In genomic region chr15:53378096-53378620, GRCh38 we compare ENCODE assay signal across 13 cellular contexts.
DNase-seq lines count a peak whose midpoint lies in the region; ATAC-seq and TF ChIP-seq lines count a peak whose summit lies in the region.
"Had no signal": no experiment of that assay in that cellular context is flagged by ENCODE, and none has a peak within 500 bp of the region (broad histone marks: within the 10 kb centered on the region; RNA-seq: fewer than 3 reads in every experiment).

No MANE protein-coding gene starts in this region.

- DNase-seq in NCI-H1105 treated with DMSO at 0.1 percent for 48 hours (lab: John Stamatoyannopoulos, UW): peak; percentile 79
- peak; percentile 96 to 100 for DNase-seq in NCI-H524 (lab: John Stamatoyannopoulos, UW)
- peak in 2 of 61 donors; percentile 8 to 21 for DNase-seq in caudate nucleus (lab: John Stamatoyannopoulos, UW)
- DNase-seq in retina: peak; percentile 68
- no peak for DNase-seq in cardiac septum (ENCODE audit: low spot score)
- DNase-seq in brain microvascular endothelial cell: no peak
- DNase-seq: CD4-positive, alpha-beta T cell; HFFc6; NCI-H187 treated with DMSO at 0.1 percent for 48 hours; NCI-H526 treated with DMSO at 0.1 percent for 48 hours had no signal

- H3K27ac ChIP-seq in caudate nucleus (ENCODE audit: low read depth, low read length) (peak overlapping the region; percentile 48), brain microvascular endothelial cell (no peak overlapping the region)
- H3K27ac ChIP-seq: SJSA1 had no signal

- ATAC-seq in SK-N-SH treated with all-trans-retinoic acid at 6 μM for 48 hours: no peak
- ATAC-seq: K562 had no signal

- H3K36me3 ChIP-seq in brain microvascular endothelial cell (replicated peaks): no peaks in the 10 kb centered on the region
- H3K36me3 ChIP-seq: SJSA1 had no signal

- in situ Hi-C loops in brain microvascular endothelial cell (cut with HindIII; ENCODE audit: low pct_ligation_motif_present, low sequenced_read_pairs): no loop called here

- TF ChIP-seq CTCF in brain microvascular endothelial cell (IDR thresholded peaks at IDR 0.05; ENCODE audit: low read depth, low read length, missing control alignments): no peak

- H3K27me3 ChIP-seq in brain microvascular endothelial cell (replicated peaks): no peaks in the 10 kb centered on the region
- H3K27me3 ChIP-seq: SJSA1 had no signal

- intact Hi-C loops in cardiac septum (cut with DNase I): no loop called here

- no peak overlapping the region for H3K4me3 ChIP-seq in brain microvascular endothelial cell (ENCODE audit: low read depth, low read length)
- H3K4me3 ChIP-seq: K562, SJSA1 had no signal

TF ChIP-seq in SK-N-SH treated with all-trans-retinoic acid at 6 μM for 48 hours, 23 proteins besides CTCF, POLR2A, EP300 and RAD21:
- TF ChIP-seq ZNF8 (CRISPR knock-in tag; IDR thresholded peaks at IDR 0.05): no peak
- no peak for TF ChIP-seq SNAI2 (CRISPR knock-in tag; IDR thresholded peaks at IDR 0.05)
- no peak for TF ChIP-seq ESRRG (CRISPR knock-in tag; IDR thresholded peaks at IDR 0.05)
TF ChIP-seq in SK-N-SH treated with all-trans-retinoic acid at 6 μM for 48 hours: peak in this region for 0.

Comparison
In these comparisons a context has a peak if more than half of its experiments do, and no peak if none do; other contexts are left out.
1. DNase-seq: peak in NCI-H1105 treated with DMSO at 0.1 percent for 48 hours (single experiment), NCI-H524 (2 of 2) and retina (single experiment); none in cardiac septum (single experiment) and brain microvascular endothelial cell (single experiment).